ENCODE assay signal across 19 cellular contexts in genomic region chr3:64264491-64265109, GRCh38. TPM values are rescaled to one million over a fixed set of nuclear protein-coding genes. Genes with fewer than 3 reads are reported as not detected.
DNase-seq lines count a peak whose midpoint lies in the region; ATAC-seq and TF ChIP-seq lines count a peak whose summit lies in the region.
"Had no signal": no experiment of that assay in that cellular context is flagged by ENCODE, and none has a peak within 500 bp of the region (broad histone marks: within the 10 kb centered on the region; RNA-seq: fewer than 3 reads in every experiment).

No MANE protein-coding gene starts in this region.

- no peaks in the 10 kb centered on the region for H3K79me2 ChIP-seq in SK-N-SH (ENCODE audit: insufficient read depth)

- intact Hi-C loops in breast epithelium (cut with DNase I; ENCODE audit: low total_unique reads), result no loop called here

- H3K4me1 Mint-ChIP-seq in mesothelial cell of epicardium (peaks cover 67% of the 10 kb centered on the region), type B pancreatic cell (ENCODE audit: unreplicated experiment) (peaks cover 70% of the 10 kb centered on the region), T-cell (no peaks in the 10 kb centered on the region)

- peak overlapping the region in 1 of 2 experiments; percentile 84; a peak in 3 of 4 replicates for H3K27ac ChIP-seq in SK-N-SH (ENCODE audit: low read depth in 2 of 2, low read length in 1 of 2)
- peak overlapping the region; percentile 36 to 42 for H3K27ac ChIP-seq in breast epithelium

- no peaks in the 10 kb centered on the region for H4K20me1 ChIP-seq in SK-N-SH (ENCODE audit: insufficient read depth)

- 0 out of 4 replicates have a peak, but pooled peaks have one; percentile 4 to 9 for TF ChIP-seq EP300 in SK-N-SH (IDR thresholded peaks at IDR 0.05; ENCODE audit: borderline replicate concordance in 1 of 2, low read depth in 1 of 2, low read length in 1 of 2)

- no peak for TF ChIP-seq CTCF in SK-N-SH (IDR thresholded peaks at IDR 0.05)
- TF ChIP-seq CTCF in breast epithelium (IDR thresholded peaks at IDR 0.05), result no peak
- no peak for TF ChIP-seq CTCF in mesothelial cell of epicardium (IDR thresholded peaks at IDR 0.05; ENCODE audit: unreplicated experiment)
- no peak for TF ChIP-seq CTCF in type B pancreatic cell (conservative IDR thresholded peaks at IDR 0.05)

- POLR2A ChIA-PET in SK-N-SH (lab: Yijun Ruan, JAX), result no interaction called here
- POLR2A ChIA-PET in T-cell (lab: Charles Lee), result no interaction called here

- no peak overlapping the region for H3K9ac ChIP-seq in SK-N-SH

- H3K9me2 ChIP-seq in SK-N-SH, result no peaks in the 10 kb centered on the region

- no peaks in the 10 kb centered on the region for H3K9me3 Mint-ChIP-seq in mesothelial cell of epicardium
- H3K9me3 Mint-ChIP-seq in type B pancreatic cell, result peaks cover 7% of the 10 kb centered on the region
- H3K9me3 Mint-ChIP-seq in T-cell, result peaks cover 0 to 5% (median 0%) of the 10 kb centered on the region in 3 donors

- ATAC-seq in SK-N-SH treated with all-trans-retinoic acid at 6 μM for 48 hours (no peak; the same call in 2 of the 3 replicates), T-cell (replicated peaks in 1 of 4) (no peak)
- ATAC-seq: activated CD8-positive, alpha-beta T cell treated with anti-CD3 and anti-CD28 coated beads, Interleukin-2, amount 10 ng/mL, durations not matched to agents 7 days and 5 days; effector memory CD8-positive, alpha-beta T cell; left lobe of liver; right lobe of liver had no signal

- H3K36me3 ChIP-seq in SK-N-SH (replicated peaks in 1 of 2; ENCODE audit: control insufficient read depth in 1 of 2, insufficient read depth in 2 of 2, low read length in 1 of 2) (no peaks in the 10 kb centered on the region), breast epithelium (no peaks in the 10 kb centered on the region)
- H3K36me3 ChIP-seq: right lobe of liver had no signal

- H3K9me3 ChIP-seq in SK-N-SH (no peaks in the 10 kb centered on the region), breast epithelium (no peaks in the 10 kb centered on the region)
- H3K9me3 ChIP-seq: right lobe of liver had no signal

- H3K4me2 ChIP-seq in SK-N-SH, result peak overlapping the region; percentile 72; the same call in 1 of the 2 replicates

- H3F3A ChIP-seq in SK-N-SH (replicated peaks; ENCODE audit: insufficient read depth), result peaks cover 37% of the 10 kb centered on the region

- no peaks in the 10 kb centered on the region for H3K27me3 ChIP-seq in SK-N-SH (ENCODE audit: insufficient read depth)
- no peaks in the 10 kb centered on the region for H3K27me3 ChIP-seq in breast epithelium
- H3K27me3 ChIP-seq: right lobe of liver had no signal

- no peak overlapping the region for H3K4me3 ChIP-seq in SK-N-SH (ENCODE audit: low read depth in 2 of 2, low read length in 1 of 2)
- no peak overlapping the region for H3K4me3 ChIP-seq in breast epithelium

- H3K27me3 Mint-ChIP-seq in mesothelial cell of epicardium (ENCODE audit: low read depth) (no peaks in the 10 kb centered on the region), type B pancreatic cell (peaks cover 13% of the 10 kb centered on the region), T-cell (peaks cover 26 to 28% of the 10 kb centered on the region in 2 donors)

- H3K4me1 ChIP-seq in SK-N-SH (ENCODE audit: control insufficient read depth in 1 of 2, insufficient read depth in 2 of 2, low read depth in 1 of 2, low read length in 1 of 2), result peaks cover 19 to 29% of the 10 kb centered on the region in 2 experiments
- H3K4me1 ChIP-seq in breast epithelium, result peaks cover 5 to 10% of the 10 kb centered on the region in 2 donors

- no peak; the same call in 1 of the 2 replicates for TF ChIP-seq RAD21 in SK-N-SH (IDR thresholded peaks at IDR 0.05; ENCODE audit: low read length)

- CTCF ChIA-PET in SK-N-SH (lab: Yijun Ruan, JAX) (interaction anchor here (0.7 to 1.3 kb wide), 4 partner anchors 10 to 34 kb away, joined by 3 to 4 read pairs (median 4); no protein-coding TSS in a partner anchor), T-cell (lab: Charles Lee) (no interaction called here)

- peak; percentile 23 for DNase-seq in SK-N-SH
- DNase-seq in breast epithelium (ENCODE audit: low spot score in 2 of 2), result no peak
- no peak for DNase-seq in mesothelial cell of epicardium (ENCODE audit: low spot score in 2 of 2, unreplicated experiment in 2 of 2)
- no peak for DNase-seq in type B pancreatic cell (ENCODE audit: extremely low spot score, unreplicated experiment)
- no peak for DNase-seq in T-cell
- DNase-seq in inferior parietal cortex (ENCODE audit: extremely low spot score), result no peak
- DNase-seq in islet precursor cell, result no peak
- DNase-seq: activated CD8-positive, alpha-beta T cell treated with anti-CD3 and anti-CD28 coated beads, Interleukin-2, amount 10 ng/mL, durations not matched to agents 7 days and 5 days; anterior cingulate cortex; effector memory CD8-positive, alpha-beta T cell; head of caudate nucleus; Karpas-422; NCI-H2029; right lobe of liver; Right ventricle myocardium superior; stimulated activated naive CD4-positive, alpha-beta T cell treated with Interleukin-2 at 50 U/mL for 16 hours had no signal

- peak overlapping the region; percentile 79 for H3K4me3 Mint-ChIP-seq in mesothelial cell of epicardium
- peak overlapping the region; percentile 14 for H3K4me3 Mint-ChIP-seq in type B pancreatic cell
- H3K4me3 Mint-ChIP-seq in T-cell, result no peak overlapping the region
- H3K4me3 Mint-ChIP-seq: activated CD8-positive, alpha-beta T cell treated with anti-CD3 and anti-CD28 coated beads, Interleukin-2, amount 10 ng/mL, durations not matched to agents 7 days and 5 days; effector memory CD8-positive, alpha-beta T cell had no signal

- H2AFZ ChIP-seq in SK-N-SH (ENCODE audit: low read depth), result no peak overlapping the region; the same call in 1 of the 2 replicates

- 66% methylated on average over 4 of the region's 4 CpGs for WGBS in SK-N-SH (ENCODE audit: low lambda C conversion rate)

- H3K36me3 Mint-ChIP-seq in mesothelial cell of epicardium, result no peaks in the 10 kb centered on the region
- peaks cover 10% of the 10 kb centered on the region for H3K36me3 Mint-ChIP-seq in type B pancreatic cell
- H3K36me3 Mint-ChIP-seq in T-cell, result no peaks in the 10 kb centered on the region

- H3K27ac Mint-ChIP-seq in mesothelial cell of epicardium, result peak overlapping the region; percentile 92
- H3K27ac Mint-ChIP-seq in type B pancreatic cell, result no peak overlapping the region
- no peak overlapping the region for H3K27ac Mint-ChIP-seq in T-cell
- H3K27ac Mint-ChIP-seq: activated CD8-positive, alpha-beta T cell treated with anti-CD3 and anti-CD28 coated beads, Interleukin-2, amount 10 ng/mL, durations not matched to agents 7 days and 5 days; effector memory CD8-positive, alpha-beta T cell had no signal

- no peak for TF ChIP-seq POLR2A in breast epithelium (IDR thresholded peaks at IDR 0.05)

TF ChIP-seq in SK-N-SH, 30 proteins besides CTCF, POLR2A, EP300 and RAD21:
- 0 out of 2 replicates have a peak, but pooled peaks have one; percentile 11 for TF ChIP-seq MEF2A (IDR thresholded peaks at IDR 0.05; ENCODE audit: borderline replicate concordance, low read depth)
- no peak for TF ChIP-seq YY1 (IDR thresholded peaks at IDR 0.05; ENCODE audit: low read depth)
- no peak for TF ChIP-seq RFX5 (IDR thresholded peaks at IDR 0.05; ENCODE audit: low read length)
- TF ChIP-seq RCOR1 (IDR thresholded peaks at IDR 0.05; ENCODE audit: low read length), result 0 out of 2 replicates have a peak, but pooled peaks have one; percentile 8
- no peak for TF ChIP-seq NRF1 (IDR thresholded peaks at IDR 0.05; ENCODE audit: low read depth, low read length)
- TF ChIP-seq TCF12 (IDR thresholded peaks at IDR 0.05), result peak; percentile 43; the same call in 1 of the 2 replicates
- no peak for TF ChIP-seq EZH2phosphoT487 (IDR thresholded peaks at IDR 0.05; ENCODE audit: borderline replicate concordance, low read depth)
- TF ChIP-seq MXI1 (IDR thresholded peaks at IDR 0.05; ENCODE audit: low read depth, low read length), result no peak

TF ChIP-seq in SK-N-SH treated with all-trans-retinoic acid at 6 μM for 48 hours, 23 proteins besides CTCF, POLR2A, EP300 and RAD21:
- no peak for TF ChIP-seq TCF4 (CRISPR knock-in tag; IDR thresholded peaks at IDR 0.05; ENCODE audit: borderline replicate concordance)

RNA-seq across cellular contexts. Expression of gene PRICKLE2, which starts 39.3 kb away (rescaled TPM):
- polyA plus RNA-seq in SK-N-SH (2012; rRNA removed), result 0.67 and 1.1 TPM in 2 replicates
- 0.42 and 0.49 TPM in 2 replicates for polyA plus RNA-seq in SK-N-SH (2012; cell fraction: cytosol; rRNA removed)
- polyA plus RNA-seq in SK-N-SH (2012; cell fraction: nucleus; rRNA removed), result 2.0 and 2.2 TPM in 2 replicates
- total RNA-seq in breast epithelium, result 10 to 100 TPM; 35.1 to 72.5 (median 44.5) TPM
- total RNA-seq in mesothelial cell of epicardium, result 41.3 to 46.2 TPM (median 43.2 TPM) in 3 replicates
- 10.0 and 23.6 TPM in 2 replicates for total RNA-seq in type B pancreatic cell (ENCODE audit: low replicate concordance)
- total RNA-seq in T-cell, result under 1 TPM in 3 of 5 donors, not detected in 2; 0.06 to 0.13 (median 0.09) TPM
- total RNA-seq: A673; activated CD8-positive, alpha-beta T cell treated with anti-CD3 and anti-CD28 coated beads, Interleukin-2, amount 10 ng/mL, durations not matched to agents 7 days and 5 days had no signal

Comparison
In these comparisons a context has a peak if more than half of its experiments do, and no peak if none do; other contexts are left out.
1. H3K4me3 Mint-ChIP-seq: peak in mesothelial cell of epicardium (single experiment) and type B pancreatic cell (single experiment); none in T-cell (0 of 3).